13 cellular contexts compared by ENCODE assay signal in the genomic region with DNA sequence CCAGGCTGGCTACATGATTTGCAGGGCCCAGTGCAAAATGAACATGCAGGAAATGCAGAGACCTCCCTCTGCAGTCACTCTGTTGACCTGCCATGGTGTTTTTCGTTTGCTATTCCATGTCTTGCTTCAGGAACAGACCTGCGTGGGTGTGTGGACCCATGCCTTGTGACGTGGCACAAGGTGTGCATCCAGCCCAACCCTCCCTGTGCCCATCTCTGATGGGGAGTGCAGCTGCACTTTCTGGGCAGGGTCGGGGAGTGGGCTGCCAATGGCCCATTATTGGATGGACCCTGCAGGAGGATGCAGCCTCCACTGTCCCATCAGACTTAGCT. TPM values are rescaled to one million over a fixed set of nuclear protein-coding genes. Genes with fewer than 3 reads are reported as not detected.
DNase-seq lines count a peak whose midpoint lies in the region; TF ChIP-seq lines count a peak whose summit lies in the region.
"Had no signal": no experiment of that assay in that cellular context is flagged by ENCODE, and none has a peak within 500 bp of the region (broad histone marks: within the 10 kb centered on the region; RNA-seq: fewer than 3 reads in every experiment).

No MANE protein-coding gene starts in this region.

- DNase-seq in RWPE1 (ENCODE audit: low spot score) (no peak), posterior vena cava (ENCODE audit: low spot score) (peak; percentile 20), NCI-H1930 (lab: John Stamatoyannopoulos, UW) (no peak), right atrium auricular region (ENCODE audit: low spot score) (no peak), smooth muscle cell (lab: John Stamatoyannopoulos, UW; ENCODE audit: unreplicated experiment) (no peak)
- DNase-seq: ACHN; BE2C; CD4-positive, alpha-beta memory T cell; DMS153; HCEC 1CT had no signal

- WGBS in smooth muscle cell (ENCODE audit: low lambda C conversion rate) = 97% methylated on average over 4 of the region's 4 CpGs

- H3K9ac ChIP-seq in BLaER1 (no peak overlapping the region), smooth muscle cell (ENCODE audit: low read depth) (no peak overlapping the region)
- peak overlapping the region in 1 of 11 experiments; percentile 73; a peak in 2 of 22 replicates for H3K9ac ChIP-seq in BLaER1 treated with 17β-estradiol and CSF1 and Interleukin-3, amounts not matched to agents 10 nM and 100 nM

- POLR2A ChIA-PET in RWPE1 (lab: Yijun Ruan, JAX; ENCODE audit: low non-redundant PET) = no interaction called here

- CTCF ChIA-PET in RWPE1 (lab: Yijun Ruan, JAX) = interaction anchor here (0.7 to 2.8 kb wide), 3 partner anchors 41 to 596 kb away, joined by 3 to 16 read pairs (median 4); no protein-coding TSS in a partner anchor

- no peak overlapping the region for H3K27ac ChIP-seq in BLaER1
- H3K27ac ChIP-seq in BLaER1 treated with 17β-estradiol and CSF1 and Interleukin-3, amounts not matched to agents 10 nM and 100 nM = no peak overlapping the region
- H3K27ac ChIP-seq in RWPE1 = peak overlapping the region; percentile 46
- H3K27ac ChIP-seq in right atrium auricular region = no peak overlapping the region
- no peak overlapping the region for H3K27ac ChIP-seq in smooth muscle cell (ENCODE audit: low read depth)

- H3K4me1 ChIP-seq in BLaER1 = peaks cover 21% of the 10 kb centered on the region
- peaks cover 17 to 31% (median 22%) of the 10 kb centered on the region in 10 experiments for H3K4me1 ChIP-seq in BLaER1 treated with 17β-estradiol and CSF1 and Interleukin-3, amounts not matched to agents 10 nM and 100 nM
- H3K4me1 ChIP-seq in right atrium auricular region = peaks cover 0 to 16% of the 10 kb centered on the region in 2 donors
- H3K4me1 ChIP-seq in smooth muscle cell (ENCODE audit: low read depth) = no peaks in the 10 kb centered on the region
- H3K4me1 ChIP-seq: BE2C had no signal

- H3K27me3 ChIP-seq in BLaER1 (no peaks in the 10 kb centered on the region), right atrium auricular region (no peaks in the 10 kb centered on the region), smooth muscle cell (ENCODE audit: low read depth) (no peaks in the 10 kb centered on the region)
- no peaks in the 10 kb centered on the region for H3K27me3 ChIP-seq in BLaER1 treated with 17β-estradiol and CSF1 and Interleukin-3, amounts not matched to agents 10 nM and 100 nM
- H3K27me3 ChIP-seq: BE2C had no signal

- H3K79me2 ChIP-seq in smooth muscle cell (ENCODE audit: low read depth) = no peaks in the 10 kb centered on the region

- intact Hi-C loops in posterior vena cava (cut with DNase I) = no loop called here

- TF ChIP-seq CTCF in RWPE1 (conservative IDR thresholded peaks at IDR 0.05; ENCODE audit: low read depth) (no peak), right atrium auricular region (IDR thresholded peaks at IDR 0.05) (no peak), smooth muscle cell (IDR thresholded peaks at IDR 0.05; ENCODE audit: borderline replicate concordance, insufficient read depth, poor library complexity, severe bottlenecking) (no peak)

- H3K36me3 ChIP-seq in BLaER1 (peaks cover 42% of the 10 kb centered on the region), right atrium auricular region (peaks cover 27% of the 10 kb centered on the region), smooth muscle cell (ENCODE audit: low read depth) (peaks cover 12% of the 10 kb centered on the region)
- H3K36me3 ChIP-seq in BLaER1 treated with 17β-estradiol and CSF1 and Interleukin-3, amounts not matched to agents 10 nM and 100 nM = peaks cover 29 to 40% (median 34%) of the 10 kb centered on the region in 11 experiments
- H3K36me3 ChIP-seq: BE2C had no signal

- H3K9me3 ChIP-seq in BLaER1 = 0 out of 2 replicates have a peak, but pooled peaks cover 3% of the 10 kb centered on the region
- H3K9me3 ChIP-seq in BLaER1 treated with 17β-estradiol and CSF1 and Interleukin-3, amounts not matched to agents 10 nM and 100 nM (replicated peaks in 1 of 11) = peaks cover 0 to 3% (median 0%) of the 10 kb centered on the region in 11 experiments; a peak in 1 of 22 replicates
- H3K9me3 ChIP-seq in right atrium auricular region = no peaks in the 10 kb centered on the region
- no peaks in the 10 kb centered on the region for H3K9me3 ChIP-seq in smooth muscle cell (replicated peaks; ENCODE audit: low read depth)
- H3K9me3 ChIP-seq: BE2C had no signal

- H4K20me1 ChIP-seq in BLaER1 (no peaks in the 10 kb centered on the region), smooth muscle cell (ENCODE audit: low read depth) (no peaks in the 10 kb centered on the region)
- H4K20me1 ChIP-seq in BLaER1 treated with 17β-estradiol and CSF1 and Interleukin-3, amounts not matched to agents 10 nM and 100 nM = peaks cover 0 to 13% (median 0%) of the 10 kb centered on the region in 11 experiments; a peak in 2 of 22 replicates

- H3K4me3 ChIP-seq in BLaER1 = no peak overlapping the region
- no peak overlapping the region for H3K4me3 ChIP-seq in BLaER1 treated with 17β-estradiol and CSF1 and Interleukin-3, amounts not matched to agents 10 nM and 100 nM
- H3K4me3 ChIP-seq in right atrium auricular region = no peak overlapping the region
- H3K4me3 ChIP-seq in smooth muscle cell = no peak overlapping the region
- H3K4me3 ChIP-seq: GM23338 had no signal

- no peak overlapping the region for H2AFZ ChIP-seq in smooth muscle cell (ENCODE audit: low read depth)
- H2AFZ ChIP-seq: GM23338 had no signal

- no peaks in the 10 kb centered on the region for H3F3A ChIP-seq in smooth muscle cell (ENCODE audit: low read depth)

- peak overlapping the region; percentile 94 for H3K4me2 ChIP-seq in BLaER1
- peak overlapping the region in 10 of 11 experiments; percentile 80 to 93 (median 84); a peak in 19 of 22 replicates for H3K4me2 ChIP-seq in BLaER1 treated with 17β-estradiol and CSF1 and Interleukin-3, amounts not matched to agents 10 nM and 100 nM
- H3K4me2 ChIP-seq in smooth muscle cell = no peak overlapping the region
- H3K4me2 ChIP-seq: GM23338 had no signal

RNA-seq across cellular contexts. Expression of a gene that starts 33.1 kb away (rescaled TPM):
- 10 to 100 TPM; 29.4 to 43.0 TPM for total RNA-seq in posterior vena cava
- total RNA-seq in right atrium auricular region = 10 to 100 TPM; 39.0 to 43.5 TPM
- total RNA-seq in smooth muscle cell = 57.4 and 62.9 TPM in 2 replicates
- polyA plus RNA-seq in smooth muscle cell = 30.2 and 33.7 TPM in 2 replicates
